ENCODE assay signal across 26 cellular contexts in genomic region chr7:110856704-110857103, GRCh38.
DNase-seq lines count a peak whose midpoint lies in the region; ATAC-seq, FAIRE-seq and TF ChIP-seq lines count a peak whose summit lies in the region.
"Had no signal": no experiment of that assay in that cellular context is flagged by ENCODE, and none has a peak within 500 bp of the region (broad histone marks: within the 10 kb centered on the region; RNA-seq: fewer than 3 reads in every experiment).

No MANE protein-coding gene starts in this region.

- H3K36me3 ChIP-seq in HepG2 (replicated peaks in 1 of 2; ENCODE audit: control insufficient read depth in 1 of 2, insufficient read depth in 2 of 2, low read length in 2 of 2): no peaks in the 10 kb centered on the region
- H3K36me3 ChIP-seq in right lobe of liver: no peaks in the 10 kb centered on the region
- H3K36me3 ChIP-seq: sigmoid colon, thoracic aorta, WERI-Rb-1 had no signal

- H3K4me1 ChIP-seq in HepG2 (ENCODE audit: insufficient read depth, low read length): no peaks in the 10 kb centered on the region
- no peaks in the 10 kb centered on the region for H3K4me1 ChIP-seq in right lobe of liver
- H3K4me1 ChIP-seq in foreskin keratinocyte: no peaks in the 10 kb centered on the region
- H3K4me1 ChIP-seq: parathyroid adenoma had no signal

- POLR2A ChIA-PET in HepG2 (lab: Yijun Ruan, JAX): no interaction called here

- no TSS peak for BruUV-seq in HepG2 (replicated peaks; lab: Mats Ljungman, UMichigan)

- intact Hi-C loops in HepG2 (cut with micrococcal nuclease; ENCODE audit: unreplicated experiment) (no loop called here), right lobe of liver (cut with DNase I) (no loop called here)

- TF ChIP-seq EP300 in HepG2 (IDR thresholded peaks at IDR 0.05; ENCODE audit: low read depth in 2 of 2, low read length in 2 of 2) (no peak), HepG2 (CRISPR knock-in tag; IDR thresholded peaks at IDR 0.05; ENCODE audit: borderline replicate concordance) (no peak)

- no peak overlapping the region for H3K4me3 ChIP-seq in HepG2 (replicated peaks in 1 of 3; ENCODE audit: insufficient read depth in 1 of 3, low read depth in 2 of 3, low read length in 3 of 3)
- H3K4me3 ChIP-seq in right lobe of liver: no peak overlapping the region
- H3K4me3 ChIP-seq: GM12878, sigmoid colon, thoracic aorta had no signal

- H3K79me2 ChIP-seq in HepG2 (ENCODE audit: insufficient read depth, low read length): no peaks in the 10 kb centered on the region
- H3K79me2 ChIP-seq: parathyroid adenoma had no signal

- no peak overlapping the region for H2AFZ ChIP-seq in HepG2 (ENCODE audit: low read length)
- H2AFZ ChIP-seq: parathyroid adenoma had no signal

- H3K4me2 ChIP-seq in HepG2 (ENCODE audit: low read depth, low read length): no peak overlapping the region

- CTCF ChIA-PET in HepG2 (lab: Yijun Ruan, JAX; ENCODE audit: low intra/inter-chr PET ratio, low total read pairs): no interaction called here

- FAIRE-seq in HepG2 (lab: Jason Lieb, UNC): no peak
- FAIRE-seq: GM12878, GM19239 had no signal

- H3K9me3 ChIP-seq in HepG2 (ENCODE audit: low read length): no peaks in the 10 kb centered on the region
- H3K9me3 ChIP-seq in right lobe of liver: no peaks in the 10 kb centered on the region
- H3K9me3 ChIP-seq: sigmoid colon, thoracic aorta had no signal

- in situ Hi-C loops in HepG2 (cut with HindIII; ENCODE audit: extremely low pct_ligation_motif_present, low pct_unique_long_range_greater_than_20kb): no loop called here

- no peak overlapping the region for H3K9ac ChIP-seq in HepG2 (ENCODE audit: insufficient read depth, low read depth, low read length)
- H3K9ac ChIP-seq: parathyroid adenoma had no signal

- DNase-seq in HepG2 (ENCODE audit: low spot score) (peak; percentile 18), right lobe of liver (no peak), NCI-H69 (lab: John Stamatoyannopoulos, UW) (peak; percentile 65), foreskin keratinocyte (peak in 1 of 2 donors; percentile 27), NCI-H2081 (lab: John Stamatoyannopoulos, UW) (no peak), dermis blood vessel endothelial cell (no peak)
- DNase-seq: activated CD4-positive, alpha-beta memory T cell treated with anti-CD3 and anti-CD28 coated beads for 36 hours; activated naive CD4-positive, alpha-beta T cell; amygdala; effector CD8-positive, alpha-beta T cell; GOT3; Karpas-422; NCI-H1105; sigmoid colon; stimulated activated naive B cell treated with anti-CD40 and anti-IgM and Interleukin-4, amounts not matched to agents 10 μg/mL and 1 μg/mL and 100 μg/mL, for 72 hours; T-helper 2 cell; WERI-Rb-1 had no signal

- TF ChIP-seq POLR2A in HepG2 (IDR thresholded peaks at IDR 0.05; ENCODE audit: insufficient read depth in 1 of 2, low read depth in 2 of 2, low read length in 2 of 2) (no peak), right lobe of liver (IDR thresholded peaks at IDR 0.05) (no peak)

- TF ChIP-seq CTCF in HepG2 (CRISPR knock-in tag; IDR thresholded peaks at IDR 0.05) (no peak), right lobe of liver (IDR thresholded peaks at IDR 0.05) (no peak), foreskin keratinocyte (conservative IDR thresholded peaks at IDR 0.05) (no peak)

- H3K27ac ChIP-seq in HepG2 (ENCODE audit: extremely low read length, insufficient read depth, low read length): no peak overlapping the region
- no peak overlapping the region for H3K27ac ChIP-seq in right lobe of liver
- no peak overlapping the region for H3K27ac ChIP-seq in foreskin keratinocyte
- H3K27ac ChIP-seq: C4-2B, parathyroid adenoma, sigmoid colon, thoracic aorta, WERI-Rb-1 had no signal

- peak; percentile 60 for ATAC-seq in HepG2
- no peak for ATAC-seq in right lobe of liver
- peak; percentile 66 for ATAC-seq in foreskin keratinocyte
- ATAC-seq in GM18498 (IDR thresholded peaks at IDR 0.05; ENCODE audit: unreplicated experiment): no peak
- no peak for ATAC-seq in GM19397 (IDR thresholded peaks at IDR 0.05; ENCODE audit: unreplicated experiment)
- ATAC-seq: esophagus mucosa; GM12878; left lobe of liver; stimulated activated naive B cell treated with anti-CD40 and anti-IgM and Interleukin-4, amounts not matched to agents 10 μg/mL and 1 μg/mL and 100 μg/mL, for 72 hours had no signal

- H4K20me1 ChIP-seq in HepG2 (ENCODE audit: insufficient read depth, low read length): no peaks in the 10 kb centered on the region

- no peak for TF ChIP-seq RAD21 in HepG2 (CRISPR knock-in tag; IDR thresholded peaks at IDR 0.05)

- 56% methylated on average over 3 of the region's 3 CpGs for WGBS in HepG2 (ENCODE audit: low lambda C conversion rate)
- WGBS in right lobe of liver (ENCODE audit: insufficient coverage, low coverage, low lambda C conversion rate, missing lambda C conversion rate): 86% methylated on average over 3 of the region's 3 CpGs

- H3K27me3 ChIP-seq in HepG2 (ENCODE audit: control insufficient read depth in 1 of 2, insufficient read depth in 2 of 2, low read length in 2 of 2): no peaks in the 10 kb centered on the region
- H3K27me3 ChIP-seq in right lobe of liver: no peaks in the 10 kb centered on the region
- no peaks in the 10 kb centered on the region for H3K27me3 ChIP-seq in foreskin keratinocyte
- H3K27me3 ChIP-seq: sigmoid colon had no signal

TF ChIP-seq in HepG2, 621 proteins besides CTCF, POLR2A, EP300 and RAD21 (continues in another document):
- TF ChIP-seq POGZ (CRISPR knock-in tag; IDR thresholded peaks at IDR 0.05): no peak
- TF ChIP-seq ONECUT2 (CRISPR knock-in tag; IDR thresholded peaks at IDR 0.05): 0 out of 2 replicates have a peak, but pooled peaks have one; percentile 39
- TF ChIP-seq TFAP4 (IDR thresholded peaks at IDR 0.05; ENCODE audit: borderline replicate concordance, low read depth): peak; percentile 55; the same call in 1 of the 2 replicates
- TF ChIP-seq NR1H2 (CRISPR knock-in tag; IDR thresholded peaks at IDR 0.05; ENCODE audit: borderline replicate concordance, low read depth): no peak
- no peak for TF ChIP-seq SOX13 (IDR thresholded peaks at IDR 0.05)
- TF ChIP-seq SOX13 (CRISPR knock-in tag; conservative IDR thresholded peaks at IDR 0.05 in 1 of 2, IDR thresholded peaks at IDR 0.05 in 1 of 2): 0 out of 4 replicates have a peak, but pooled peaks of 1 of the 2 experiments have one; percentile 6
- TF ChIP-seq LRRFIP1 (CRISPR knock-in tag; conservative IDR thresholded peaks at IDR 0.05): no peak
- TF ChIP-seq ZBTB26 (CRISPR knock-in tag; IDR thresholded peaks at IDR 0.05; ENCODE audit: borderline replicate concordance): no peak
- TF ChIP-seq, protein P1, sequence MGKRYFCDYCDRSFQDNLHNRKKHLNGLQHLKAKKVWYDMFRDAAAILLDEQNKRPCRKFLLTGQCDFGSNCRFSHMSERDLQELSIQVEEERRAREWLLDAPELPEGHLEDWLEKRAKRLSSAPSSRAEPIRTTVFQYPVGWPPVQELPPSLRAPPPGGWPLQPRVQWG (CRISPR knock-in tag; IDR thresholded peaks at IDR 0.05; ENCODE audit: borderline replicate concordance, low read depth): no peak
- TF ChIP-seq ASH2L (IDR thresholded peaks at IDR 0.05; ENCODE audit: insufficient read length, low read depth, low read length): no peak
- no peak for TF ChIP-seq GZF1 (CRISPR knock-in tag; IDR thresholded peaks at IDR 0.05)
- TF ChIP-seq CCAR2 (optimal IDR thresholded peaks at IDR 0.05; ENCODE audit: low read depth, low read length): no peak
- no peak for TF ChIP-seq GATAD1 (CRISPR knock-in tag; IDR thresholded peaks at IDR 0.05)
- no peak for TF ChIP-seq ZNF234 (CRISPR knock-in tag; conservative IDR thresholded peaks at IDR 0.05)
- TF ChIP-seq KAT2B (IDR thresholded peaks at IDR 0.05; ENCODE audit: borderline replicate concordance, low read depth, low read length): no peak; the same call in 1 of the 2 replicates
- TF ChIP-seq MED8 (CRISPR knock-in tag; IDR thresholded peaks at IDR 0.05; ENCODE audit: insufficient replicate concordance): no peak
- no peak for TF ChIP-seq ZNF335 (CRISPR knock-in tag; IDR thresholded peaks at IDR 0.05)

Comparison
In these comparisons a context has a peak if more than half of its experiments do, and no peak if none do; other contexts are left out.
1. ATAC-seq: peak in HepG2 (single experiment) and foreskin keratinocyte (single experiment); none in right lobe of liver (0 of 4), GM18498 (single experiment) and GM19397 (single experiment).
2. DNase-seq: peak in HepG2 (single experiment) and NCI-H69 (single experiment); none in right lobe of liver (0 of 3), NCI-H2081 (0 of 2) and dermis blood vessel endothelial cell (single experiment).